ENCODE assay signal across 16 cellular contexts in genomic region chr12:120978296-120979219, GRCh38. TPM values are rescaled to one million over a fixed set of nuclear protein-coding genes. Genes with fewer than 3 reads are reported as not detected.
DNase-seq lines count a peak whose midpoint lies in the region; ATAC-seq and TF ChIP-seq lines count a peak whose summit lies in the region.
"Had no signal": no experiment of that assay in that cellular context is flagged by ENCODE, and none has a peak within 500 bp of the region (broad histone marks: within the 10 kb centered on the region; RNA-seq: fewer than 3 reads in every experiment).

TSS of gene HNF1A (plus strand) at chr12:120978543. CDS start at chr12:120978769, 226 bp downstream.

- peak within 1 kb of the TSS; percentile 95 for H2AFZ ChIP-seq in GM23338

- H3K36me3 ChIP-seq in GM23338 (ENCODE audit: insufficient read depth) = no peaks in the 10 kb centered on the region
- peaks cover 0 to 3% of the 10 kb centered on the region in 2 donors for H3K36me3 ChIP-seq in body of pancreas (replicated peaks in 1 of 2; ENCODE audit: insufficient read depth in 1 of 2, low read depth in 2 of 2)
- peaks cover 0 to 2% (median 0%) of the 10 kb centered on the region in 4 donors for H3K36me3 ChIP-seq in liver (ENCODE audit: control insufficient read depth in 4 of 4, insufficient read depth in 3 of 4, low read depth in 1 of 4, low read length in 3 of 4)
- no peaks in the 10 kb centered on the region for H3K36me3 ChIP-seq in uterus
- H3K36me3 ChIP-seq: HAP-1, heart left ventricle had no signal

- H3K9ac ChIP-seq in liver (ENCODE audit: low read depth in 1 of 2, low read length in 2 of 2) = peak within 1 kb of the TSS; percentile 89 to 91

- H3K36me3 Mint-ChIP-seq in GM23338 (ENCODE audit: low read depth) = no peaks in the 10 kb centered on the region; the same call in 2 of the 3 replicates
- H3K36me3 Mint-ChIP-seq in stimulated activated effector memory CD8-positive, alpha-beta T cell treated with anti-CD3 and anti-CD28 coated beads, Interleukin-12 subunit alpha, Interleukin-12 subunit beta, amount 100 ng/mL, for 72 hours = no peaks in the 10 kb centered on the region
- H3K36me3 Mint-ChIP-seq: activated naive CD4-positive, alpha-beta T cell treated with anti-CD3 and anti-CD28 coated beads, Interleukin-2, amount 50 U/mL, for 24 hours had no signal

- ATAC-seq in GM23338 (no peak; the same call in 2 of the 3 replicates), body of pancreas (peak; percentile 82), GM21529 (IDR thresholded peaks at IDR 0.05; ENCODE audit: unreplicated experiment) (no peak)
- peak; percentile 8 for ATAC-seq in stimulated activated effector memory CD8-positive, alpha-beta T cell treated with anti-CD3 and anti-CD28 coated beads, Interleukin-12 subunit alpha, Interleukin-12 subunit beta, amount 100 ng/mL, for 72 hours
- ATAC-seq in stimulated activated naive CD8-positive, alpha-beta T cell treated with anti-CD3 and anti-CD28 coated beads, Interleukin-15, Interleukin-2, amounts not matched to agents 100 U/mL and 50 U/mL, for 24 hours = no peak
- ATAC-seq: heart left ventricle had no signal

- no peak within 1 kb of the TSS for H3K4me3 ChIP-seq in GM23338
- peak within 1 kb of the TSS; percentile 42 to 65 for H3K4me3 ChIP-seq in body of pancreas
- H3K4me3 ChIP-seq in liver (ENCODE audit: low read depth in 1 of 3, low read length in 3 of 3) = peak within 1 kb of the TSS; percentile 72 to 85 (median 82)
- no peak within 1 kb of the TSS for H3K4me3 ChIP-seq in uterus
- H3K4me3 ChIP-seq: HAP-1, heart left ventricle had no signal

- no peaks in the 10 kb centered on the region for H3K9me2 ChIP-seq in GM23338 (ENCODE audit: insufficient read depth)

- peaks cover 14% of the 10 kb centered on the region for H3K4me1 Mint-ChIP-seq in GM23338
- no peaks in the 10 kb centered on the region for H3K4me1 Mint-ChIP-seq in stimulated activated effector memory CD8-positive, alpha-beta T cell treated with anti-CD3 and anti-CD28 coated beads, Interleukin-12 subunit alpha, Interleukin-12 subunit beta, amount 100 ng/mL, for 72 hours
- H3K4me1 Mint-ChIP-seq: activated naive CD4-positive, alpha-beta T cell treated with anti-CD3 and anti-CD28 coated beads, Interleukin-2, amount 50 U/mL, for 24 hours had no signal

- peaks cover 3% of the 10 kb centered on the region for H3K27me3 Mint-ChIP-seq in GM23338 (ENCODE audit: insufficient read depth, low read depth, poor library complexity)
- H3K27me3 Mint-ChIP-seq: activated naive CD4-positive, alpha-beta T cell treated with anti-CD3 and anti-CD28 coated beads, Interleukin-2, amount 50 U/mL, for 24 hours had no signal

- WGBS in body of pancreas, 2 donors = 26 to 33% methylated on average over 11 to 40 of the region's 40 CpGs
- 30% methylated on average over 40 of the region's 40 CpGs for WGBS in liver

- H3K27ac Mint-ChIP-seq in GM23338 = no peak within 1 kb of the TSS
- H3K27ac Mint-ChIP-seq in stimulated activated effector memory CD8-positive, alpha-beta T cell treated with anti-CD3 and anti-CD28 coated beads, Interleukin-12 subunit alpha, Interleukin-12 subunit beta, amount 100 ng/mL, for 72 hours = no peak within 1 kb of the TSS
- H3K27ac Mint-ChIP-seq: activated naive CD4-positive, alpha-beta T cell treated with anti-CD3 and anti-CD28 coated beads, Interleukin-2, amount 50 U/mL, for 24 hours had no signal

- H3K4me3 Mint-ChIP-seq in GM23338 = no peak within 1 kb of the TSS
- no peak within 1 kb of the TSS for H3K4me3 Mint-ChIP-seq in stimulated activated effector memory CD8-positive, alpha-beta T cell treated with anti-CD3 and anti-CD28 coated beads, Interleukin-12 subunit alpha, Interleukin-12 subunit beta, amount 100 ng/mL, for 72 hours
- H3K4me3 Mint-ChIP-seq: activated naive CD4-positive, alpha-beta T cell treated with anti-CD3 and anti-CD28 coated beads, Interleukin-2, amount 50 U/mL, for 24 hours had no signal

- H3K27me3 ChIP-seq in GM23338 (ENCODE audit: insufficient read depth) (no peaks in the 10 kb centered on the region), body of pancreas (no peaks in the 10 kb centered on the region), liver (ENCODE audit: control insufficient read depth in 4 of 4, insufficient read depth in 4 of 4, low read length in 3 of 4) (no peaks in the 10 kb centered on the region), uterus (no peaks in the 10 kb centered on the region)
- H3K27me3 ChIP-seq: heart left ventricle had no signal

- TF ChIP-seq RAD21 in liver (IDR thresholded peaks at IDR 0.05) = peak; percentile 42 to 56

- TF ChIP-seq CTCF in GM23338 (conservative IDR thresholded peaks at IDR 0.05; ENCODE audit: low read depth in 2 of 2) (no peak), body of pancreas (IDR thresholded peaks at IDR 0.05) (no peak), liver (IDR thresholded peaks at IDR 0.05; ENCODE audit: low read depth, low read length, missing input control) (no peak), uterus (IDR thresholded peaks at IDR 0.05) (no peak)

- no peaks in the 10 kb centered on the region for H3F3A ChIP-seq in GM23338 (replicated peaks; ENCODE audit: low read depth)

- no peaks in the 10 kb centered on the region for H3K79me2 ChIP-seq in GM23338 (replicated peaks; ENCODE audit: insufficient read depth)

- H3K4me2 ChIP-seq in GM23338 = no peak within 1 kb of the TSS

- no peaks in the 10 kb centered on the region; the same call in 2 of the 3 replicates for H3K9me3 Mint-ChIP-seq in GM23338
- no peaks in the 10 kb centered on the region for H3K9me3 Mint-ChIP-seq in stimulated activated effector memory CD8-positive, alpha-beta T cell treated with anti-CD3 and anti-CD28 coated beads, Interleukin-12 subunit alpha, Interleukin-12 subunit beta, amount 100 ng/mL, for 72 hours
- H3K9me3 Mint-ChIP-seq: activated naive CD4-positive, alpha-beta T cell treated with anti-CD3 and anti-CD28 coated beads, Interleukin-2, amount 50 U/mL, for 24 hours had no signal

- H3K4me1 ChIP-seq in GM23338 (ENCODE audit: insufficient read depth) = peaks cover 9% of the 10 kb centered on the region; the same call in 1 of the 2 replicates
- H3K4me1 ChIP-seq in body of pancreas = peaks cover 56% of the 10 kb centered on the region
- H3K4me1 ChIP-seq in liver (ENCODE audit: control insufficient read depth in 4 of 4, insufficient read depth in 4 of 4, low read length in 3 of 4) = peaks cover 8 to 54% (median 46%) of the 10 kb centered on the region in 4 donors
- H3K4me1 ChIP-seq in uterus = no peaks in the 10 kb centered on the region
- H3K4me1 ChIP-seq: HAP-1, heart left ventricle had no signal

- TF ChIP-seq POLR2A in body of pancreas (IDR thresholded peaks at IDR 0.05) = peak in 2 of 3 donors; percentile 41 to 43
- no peak for TF ChIP-seq POLR2A in uterus (IDR thresholded peaks at IDR 0.05)

- H4K20me1 ChIP-seq in GM23338 (replicated peaks; ENCODE audit: insufficient read depth) = no peaks in the 10 kb centered on the region

- no peaks in the 10 kb centered on the region for H3K9me3 ChIP-seq in body of pancreas
- no peaks in the 10 kb centered on the region for H3K9me3 ChIP-seq in liver (ENCODE audit: control insufficient read depth in 4 of 4, low read length in 3 of 4)
- H3K9me3 ChIP-seq in uterus = no peaks in the 10 kb centered on the region
- H3K9me3 ChIP-seq: HAP-1, heart left ventricle had no signal

- intact Hi-C loops in body of pancreas (cut with DNase I) = no loop called here
- intact Hi-C loops in uterus (cut with DNase I; ENCODE audit: low total_unique reads) = no loop called here

- no peak within 1 kb of the TSS for H3K27ac ChIP-seq in GM23338 (ENCODE audit: low read depth)
- H3K27ac ChIP-seq in body of pancreas = peak within 1 kb of the TSS; percentile 81 to 88 (median 82)
- peak within 1 kb of the TSS; percentile 79 to 90 for H3K27ac ChIP-seq in liver (ENCODE audit: low read depth in 1 of 2, low read length in 2 of 2)
- H3K27ac ChIP-seq in uterus = no peak within 1 kb of the TSS

- DNase-seq in GM23338 (ENCODE audit: low spot score) = peak; percentile 16
- DNase-seq in body of pancreas = peak; percentile 66 to 79 (median 75)
- no peak for DNase-seq in stimulated activated effector memory CD8-positive, alpha-beta T cell treated with anti-CD3 and anti-CD28 coated beads, Interleukin-12 subunit alpha, Interleukin-12 subunit beta, amount 100 ng/mL, for 72 hours (ENCODE audit: low spot score in 2 of 2)
- DNase-seq in stimulated activated naive CD8-positive, alpha-beta T cell treated with anti-CD3 and anti-CD28 coated beads, Interleukin-15, Interleukin-2, amounts not matched to agents 100 U/mL and 50 U/mL, for 24 hours = no peak
- no peak for DNase-seq in uterus
- no peak for DNase-seq in NCI-H146 (lab: John Stamatoyannopoulos, UW)
- DNase-seq: activated CD4-positive, alpha-beta T cell treated with anti-CD3 and anti-CD28 coated beads for 48 hours; AML-193; GDM1; heart left ventricle; NCI-H226 had no signal

TF ChIP-seq in GM23338, 12 proteins besides CTCF, POLR2A, EP300 and RAD21 (continues in another document):
- TF ChIP-seq ZNF114 (CRISPR knock-in tag; IDR thresholded peaks at IDR 0.05) (no peak), POLR2AphosphoS5 (IDR thresholded peaks at IDR 0.05; ENCODE audit: low read depth) (no peak), EZH2 (IDR thresholded peaks at IDR 0.05; ENCODE audit: low read depth, unreplicated experiment) (no peak), ZNF331 (CRISPR knock-in tag; IDR thresholded peaks at IDR 0.05; ENCODE audit: low read depth) (no peak), CREB1 (CRISPR knock-in tag; IDR thresholded peaks at IDR 0.05; ENCODE audit: low read depth) (no peak)

TF ChIP-seq in liver, 16 proteins besides CTCF, POLR2A, EP300 and RAD21 (continues in another document):
- TF ChIP-seq MAX (IDR thresholded peaks at IDR 0.05) (peak; percentile 94), GABPA (IDR thresholded peaks at IDR 0.05 in 1 of 2, conservative IDR thresholded peaks at IDR 0.05 in 1 of 2) (no peak), YY1 (IDR thresholded peaks at IDR 0.05) (peak; percentile 85)

RNA-seq across cellular contexts. Expression of gene HNF1A, which starts in this region (rescaled TPM):
- total RNA-seq in GM23338 (2014; rRNA removed; shearing (Covaris generic)) = not detected in 2 replicates
- polyA plus RNA-seq in GM23338 (2016; fragmentation: Nextera tagmentation; extraction: Ambion mirVana) (0.10 and 0.11 TPM in 2 replicates), liver (10 to 100 TPM in 1 of 2 donors, 1 to 10 TPM in 1; 8.2 to 19.8 TPM)
- total RNA-seq in body of pancreas (10 to 100 TPM; 11.9 to 13.2 TPM), liver (10 to 100 TPM in 1 of 2 donors, 1 to 10 TPM in 1; 8.3 to 12.8 TPM), uterus (10 to 100 TPM in 1 of 4 donors, not detected in 3; 11.8 TPM)
- total RNA-seq: dermis microvascular lymphatic vessel endothelial cell, heart left ventricle had no signal

Comparison
In these comparisons a context has a peak if more than half of its experiments do, and no peak if none do; other contexts are left out.
1. Peak in DNase-seq in GM23338; RNA of the gene not detected or under 1 TPM.
2. ATAC-seq: peak in body of pancreas (single experiment) and stimulated activated effector memory CD8-positive, alpha-beta T cell treated with anti-CD3 and anti-CD28 coated beads, Interleukin-12 subunit alpha, Interleukin-12 subunit beta, amount 100 ng/mL, for 72 hours (single experiment); none in GM23338 (single experiment), stimulated activated naive CD8-positive, alpha-beta T cell treated with anti-CD3 and anti-CD28 coated beads, Interleukin-15, Interleukin-2, amounts not matched to agents 100 U/mL and 50 U/mL, for 24 hours (single experiment) and GM21529 (single experiment).
3. DNase-seq: peak in body of pancreas (4 of 4); none in stimulated activated effector memory CD8-positive, alpha-beta T cell treated with anti-CD3 and anti-CD28 coated beads, Interleukin-12 subunit alpha, Interleukin-12 subunit beta, amount 100 ng/mL, for 72 hours (0 of 2), stimulated activated naive CD8-positive, alpha-beta T cell treated with anti-CD3 and anti-CD28 coated beads, Interleukin-15, Interleukin-2, amounts not matched to agents 100 U/mL and 50 U/mL, for 24 hours (single experiment), uterus (0 of 2) and NCI-H146 (single experiment).
4. H3K27ac ChIP-seq: peak in body of pancreas (4 of 4) and liver (2 of 2); none in GM23338 (single experiment) and uterus (0 of 2).
5. H3K4me3 ChIP-seq: peak in body of pancreas (2 of 2) and liver (3 of 3); none in GM23338 (single experiment) and uterus (0 of 2).
6. POLR2A ChIP-seq: peak in body of pancreas (2 of 3); none in uterus (0 of 2).